Comparison of ENCODE assay signal across 8 cellular contexts in the genomic region with DNA sequence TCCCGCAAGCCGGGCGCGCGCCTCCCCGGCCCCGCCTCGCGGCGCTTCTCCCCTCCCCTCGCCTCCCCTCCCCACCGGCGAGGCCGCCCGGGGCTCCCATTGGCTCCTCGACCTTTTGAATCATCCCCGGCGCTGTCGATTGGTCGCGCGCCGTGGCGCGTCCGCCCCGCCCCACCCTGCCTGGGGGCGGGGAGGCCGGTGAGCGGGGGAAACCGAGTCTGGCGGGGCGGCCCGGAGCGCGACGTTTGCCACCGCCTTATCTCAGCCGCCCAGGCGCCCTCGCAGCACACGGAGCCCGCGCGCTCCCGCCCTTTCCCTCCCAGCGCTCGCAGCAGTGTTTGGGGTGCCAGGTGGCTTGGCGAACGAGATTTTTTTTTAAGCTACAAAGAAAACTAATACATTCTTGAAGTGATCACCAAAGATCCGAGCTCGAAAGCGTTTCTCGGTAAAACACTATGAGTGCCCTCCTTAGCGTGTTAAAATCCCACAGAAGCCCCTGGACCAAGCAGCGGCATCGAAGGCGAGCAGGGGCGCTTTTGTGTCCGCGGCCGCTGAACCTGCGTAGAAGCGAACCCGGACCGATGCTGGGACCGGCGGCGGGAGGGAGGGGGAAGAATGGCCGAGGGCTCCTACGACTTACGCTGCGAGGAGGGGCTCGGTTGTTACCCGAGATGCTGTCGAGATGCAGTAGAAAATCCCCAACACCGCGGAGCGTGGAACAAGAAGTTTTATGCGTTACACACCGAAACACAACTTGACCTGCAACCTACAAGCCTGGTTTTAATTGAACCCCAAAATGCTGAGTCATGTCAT. TPM values are rescaled to one million over a fixed set of nuclear protein-coding genes. Genes with fewer than 3 reads are reported as not detected.
DNase-seq lines count a peak whose midpoint lies in the region; TF ChIP-seq lines count a peak whose summit lies in the region.

No MANE protein-coding gene starts in this region.

- H2AFZ ChIP-seq in neural progenitor cell (replicated peaks): peak overlapping the region; percentile 88

- H3K4me1 ChIP-seq in neural progenitor cell: peaks cover 18% of the 10 kb centered on the region
- peaks cover 29% of the 10 kb centered on the region for H3K4me1 ChIP-seq in stomach smooth muscle (ENCODE audit: control insufficient read depth, insufficient read depth, low read length)

- peak overlapping the region; percentile 92 for H3K4me3 Mint-ChIP-seq in neural progenitor cell

- H3K9ac ChIP-seq in neural progenitor cell (peak overlapping the region; percentile 7), stomach smooth muscle (ENCODE audit: low read length in 2 of 2) (peak overlapping the region; percentile 87 to 98)

- H3K9me3 ChIP-seq in neural progenitor cell (ENCODE audit: low read depth) (peaks cover 4% of the 10 kb centered on the region), stomach smooth muscle (ENCODE audit: control insufficient read depth in 2 of 2, low read length in 2 of 2) (no peaks in the 10 kb centered on the region)

- H4K20me1 ChIP-seq in neural progenitor cell (ENCODE audit: low read depth): peaks cover 44% of the 10 kb centered on the region

- peaks cover 42% of the 10 kb centered on the region for H3K4me1 Mint-ChIP-seq in neural progenitor cell

- peaks cover 12% of the 10 kb centered on the region for H3K9me3 Mint-ChIP-seq in neural progenitor cell

- no peaks in the 10 kb centered on the region for H3K36me3 ChIP-seq in neural progenitor cell
- peaks cover 0 to 2% of the 10 kb centered on the region in 2 donors for H3K36me3 ChIP-seq in stomach smooth muscle (ENCODE audit: control insufficient read depth in 2 of 2, insufficient read depth in 2 of 2, low read length in 2 of 2)

- H3K27ac Mint-ChIP-seq in neural progenitor cell: peak overlapping the region; percentile 94

- H3K27me3 Mint-ChIP-seq in neural progenitor cell (ENCODE audit: insufficient read depth, low read depth): peaks cover 10% of the 10 kb centered on the region

- H3K4me2 ChIP-seq in neural progenitor cell: peak overlapping the region; percentile 91

- no peak for TF ChIP-seq CTCF in LNCaP clone FGC (IDR thresholded peaks at IDR 0.05; ENCODE audit: control insufficient read depth, extremely low read depth, insufficient read depth)
- TF ChIP-seq CTCF in fibroblast of villous mesenchyme (IDR thresholded peaks at IDR 0.05; ENCODE audit: insufficient read depth, low read depth, low read length): no peak
- no peak for TF ChIP-seq CTCF in neural progenitor cell (IDR thresholded peaks at IDR 0.05)

- H3K4me3 ChIP-seq in LNCaP clone FGC (ENCODE audit: low read depth, low read length) (peak overlapping the region; percentile 82), fibroblast of villous mesenchyme (ENCODE audit: low read depth, low read length) (peak overlapping the region; percentile 89), neural progenitor cell (peak overlapping the region; percentile 86), stomach smooth muscle (ENCODE audit: low read length in 2 of 2) (peak overlapping the region; percentile 73 to 99)

- TF ChIP-seq POLR2A in Raji (IDR thresholded peaks at IDR 0.05; ENCODE audit: insufficient read depth, low read depth, low read length): peak; percentile 87

- H3F3A ChIP-seq in neural progenitor cell (ENCODE audit: low read depth): peaks cover 12% of the 10 kb centered on the region

- peaks cover 8% of the 10 kb centered on the region for H3K27me3 ChIP-seq in neural progenitor cell
- H3K27me3 ChIP-seq in stomach smooth muscle (ENCODE audit: control insufficient read depth in 1 of 2, insufficient read depth in 2 of 2, low read length in 2 of 2): no peaks in the 10 kb centered on the region

- DNase-seq in ELF-1 (ENCODE audit: low read depth, low spot score) (peak; percentile 94), H4 (ENCODE audit: low spot score) (peak; percentile 80), LNCaP clone FGC (ENCODE audit: low read depth) (peak; percentile 64), activated gamma-delta T cell treated with Interleukin-2 at 50 U/mL for 16 hours (peak; percentile 88), fibroblast of villous mesenchyme (ENCODE audit: low read depth) (peak; percentile 89), neural progenitor cell (ENCODE audit: low spot score) (peak; percentile 96)

- peaks cover 45% of the 10 kb centered on the region for H3K79me2 ChIP-seq in neural progenitor cell (ENCODE audit: low read depth)

- no peaks in the 10 kb centered on the region for H3K36me3 Mint-ChIP-seq in neural progenitor cell

- H3K27ac ChIP-seq in neural progenitor cell: peak overlapping the region; percentile 86
- peak overlapping the region; percentile 96 for H3K27ac ChIP-seq in stomach smooth muscle (ENCODE audit: low read length)

RNA-seq across cellular contexts. Expression of gene LBR, which starts 0.4 kb away (rescaled TPM):
- 50.3 and 54.7 TPM in 2 replicates for total RNA-seq in H4 (2014; rRNA removed; shearing (Covaris generic))
- 38.7 and 55.7 TPM in 2 replicates for total RNA-seq in fibroblast of villous mesenchyme
- total RNA-seq in neural progenitor cell (ENCODE audit: low replicate concordance): 116 and 171 TPM in 2 replicates

Comparison
In these comparisons a context has a peak if more than half of its experiments do, and no peak if none do; other contexts are left out.
1. Peak in every context shown above with its lines: DNase-seq, H3K4me3 ChIP-seq and H3K27ac ChIP-seq.